In the genomic region with DNA sequence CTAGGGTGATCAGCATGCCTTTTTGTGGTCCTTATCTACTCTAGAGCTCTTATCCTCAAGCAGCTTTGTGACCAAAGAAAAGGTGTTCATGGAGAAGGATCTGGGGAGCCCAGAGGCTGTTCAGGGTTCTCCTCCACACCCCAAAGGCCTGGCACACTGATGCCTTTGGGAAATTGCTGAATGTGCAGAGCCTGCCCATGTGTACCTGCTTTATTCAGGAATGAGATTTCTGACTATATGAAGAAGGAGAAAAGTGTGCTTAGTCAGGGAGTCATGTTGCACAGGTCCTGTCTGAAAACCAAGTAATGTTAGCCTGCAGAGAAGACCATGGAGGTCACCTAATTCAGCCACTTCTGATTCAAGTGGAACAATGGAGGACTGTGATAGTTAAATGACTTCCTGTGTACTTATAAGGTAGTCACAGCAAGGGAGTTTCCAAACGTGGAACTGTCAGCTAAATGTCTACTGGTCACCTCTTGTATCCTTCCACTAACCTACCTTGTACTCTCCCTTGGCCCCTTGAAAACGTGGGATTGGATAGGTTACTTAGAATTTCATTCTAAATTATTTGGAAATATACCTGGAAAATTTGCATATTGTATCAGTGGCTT, we compare ENCODE assay signal across 11 cellular contexts.
DNase-seq lines count a peak whose midpoint lies in the region; ATAC-seq and TF ChIP-seq lines count a peak whose summit lies in the region.
"Had no signal": no experiment of that assay in that cellular context is flagged by ENCODE, and none has a peak within 500 bp of the region (broad histone marks: within the 10 kb centered on the region; RNA-seq: fewer than 3 reads in every experiment).

No MANE protein-coding gene starts in this region.

- in situ Hi-C loops in Panc1 (cut with HindIII; ENCODE audit: low pct_unique_long_range_greater_than_20kb, low sequenced_read_pairs): no loop called here

- no peaks in the 10 kb centered on the region for H3K27me3 Mint-ChIP-seq in stimulated activated naive CD8-positive, alpha-beta T cell treated with anti-CD3 and anti-CD28 coated beads, Interleukin-15, amount 100 ng/mL, for 72 hours

- POLR2A ChIA-PET in Panc1 (lab: Charles Lee): interaction anchor here (0.6 kb wide), 1 partner anchor 10 kb away, joined by 3 read pairs; no protein-coding TSS in a partner anchor

- H3K36me3 ChIP-seq in Panc1 (ENCODE audit: control insufficient read depth, insufficient read depth, low read length): no peaks in the 10 kb centered on the region

- DNase-seq in stimulated activated naive CD8-positive, alpha-beta T cell treated with anti-CD3 and anti-CD28 coated beads, Interleukin-15, amount 100 ng/mL, for 72 hours: no peak
- no peak for DNase-seq in stimulated activated naive CD8-positive, alpha-beta T cell treated with anti-CD3 and anti-CD28 coated beads, Interleukin-15, Interleukin-2, amounts not matched to agents 100 U/mL and 50 U/mL, for 24 hours
- no peak for DNase-seq in Panc1 (ENCODE audit: low read depth, low spot score)
- peak; percentile 11 to 24 for DNase-seq in erythroblast (lab: John Stamatoyannopoulos, UW)
- no peak for DNase-seq in superior temporal gyrus (ENCODE audit: extremely low spot score)
- no peak for DNase-seq in SKM-1 treated with dmso at 0.1 percent for 144 hours (lab: John Stamatoyannopoulos, UW; ENCODE audit: unreplicated experiment)
- no peak for DNase-seq in activated CD4-positive, CD25-positive, alpha-beta regulatory T cell treated with anti-CD3 and anti-CD28 coated beads, Interleukin-2, amount 50 U/mL, for 72 hours
- DNase-seq: endodermal cell, NCI-H1417 treated with DMSO at 0.1 percent for 48 hours had no signal

- no peak overlapping the region for H3K4me3 ChIP-seq in Panc1 (ENCODE audit: low read depth in 2 of 2, low read length in 2 of 2)

- H3K4me1 ChIP-seq in Panc1 (ENCODE audit: control insufficient read depth, insufficient read depth, low read length): peaks cover 87% of the 10 kb centered on the region

- no TSS peak for BruUV-seq in Panc1 (replicated peaks; lab: Mats Ljungman, UMichigan)

- H3K9me3 Mint-ChIP-seq in stimulated activated naive CD8-positive, alpha-beta T cell treated with anti-CD3 and anti-CD28 coated beads, Interleukin-15, amount 100 ng/mL, for 72 hours: no peaks in the 10 kb centered on the region
- H3K9me3 Mint-ChIP-seq: endodermal cell had no signal

- H3K27me3 ChIP-seq in Panc1 (ENCODE audit: control insufficient read depth, insufficient read depth, low read length): no peaks in the 10 kb centered on the region

- intact Hi-C loops in Panc1 (cut with micrococcal nuclease; ENCODE audit: unreplicated experiment): no loop called here

- no peak for TF ChIP-seq CTCF in Panc1 (IDR thresholded peaks at IDR 0.05)

- TF ChIP-seq POLR2A in erythroblast (IDR thresholded peaks at IDR 0.05; ENCODE audit: low read length): no peak

- peaks cover 83% of the 10 kb centered on the region for H3K4me1 Mint-ChIP-seq in stimulated activated naive CD8-positive, alpha-beta T cell treated with anti-CD3 and anti-CD28 coated beads, Interleukin-15, amount 100 ng/mL, for 72 hours

- peak overlapping the region; percentile 97 for H3K27ac ChIP-seq in Panc1 (ENCODE audit: low read length)

- peak overlapping the region in 1 of 2 donors; percentile 74 for H3K27ac Mint-ChIP-seq in stimulated activated naive CD8-positive, alpha-beta T cell treated with anti-CD3 and anti-CD28 coated beads, Interleukin-15, amount 100 ng/mL, for 72 hours

- peak; percentile 48 for ATAC-seq in stimulated activated naive CD8-positive, alpha-beta T cell treated with anti-CD3 and anti-CD28 coated beads, Interleukin-15, amount 100 ng/mL, for 72 hours
- ATAC-seq in stimulated activated naive CD8-positive, alpha-beta T cell treated with anti-CD3 and anti-CD28 coated beads, Interleukin-15, Interleukin-2, amounts not matched to agents 100 U/mL and 50 U/mL, for 24 hours: no peak
- ATAC-seq in Panc1: no peak
- ATAC-seq in GM18873 (IDR thresholded peaks at IDR 0.05; ENCODE audit: low FRiP score, unreplicated experiment): no peak
- ATAC-seq: activated CD4-positive, CD25-positive, alpha-beta regulatory T cell treated with anti-CD3 and anti-CD28 coated beads, Interleukin-2, amount 50 U/mL, for 24 hours had no signal

- CTCF ChIA-PET in Panc1 (lab: Charles Lee): interaction anchor here (4.5 kb wide), 1 partner anchor 21 kb away, joined by 26 read pairs; no protein-coding TSS in a partner anchor

- peak overlapping the region in 1 of 2 donors; percentile 41 for H3K4me3 Mint-ChIP-seq in stimulated activated naive CD8-positive, alpha-beta T cell treated with anti-CD3 and anti-CD28 coated beads, Interleukin-15, amount 100 ng/mL, for 72 hours
- H3K4me3 Mint-ChIP-seq: endodermal cell had no signal

- H3K9me3 ChIP-seq in Panc1 (ENCODE audit: control insufficient read depth, insufficient read depth, low read depth, low read length): no peaks in the 10 kb centered on the region

Comparison
In these comparisons a context has a peak if more than half of its experiments do, and no peak if none do; other contexts are left out.
1. DNase-seq: peak in erythroblast (2 of 2); none in stimulated activated naive CD8-positive, alpha-beta T cell treated with anti-CD3 and anti-CD28 coated beads, Interleukin-15, amount 100 ng/mL, for 72 hours (0 of 2), stimulated activated naive CD8-positive, alpha-beta T cell treated with anti-CD3 and anti-CD28 coated beads, Interleukin-15, Interleukin-2, amounts not matched to agents 100 U/mL and 50 U/mL, for 24 hours (single experiment), Panc1 (single experiment), superior temporal gyrus (single experiment), SKM-1 treated with dmso at 0.1 percent for 144 hours (single experiment) and activated CD4-positive, CD25-positive, alpha-beta regulatory T cell treated with anti-CD3 and anti-CD28 coated beads, Interleukin-2, amount 50 U/mL, for 72 hours (single experiment).